Comparison of ENCODE assay signal across 29 cellular contexts in genomic region chr14:68418192-68419118, GRCh38.
DNase-seq lines count a peak whose midpoint lies in the region; ATAC-seq, FAIRE-seq and TF ChIP-seq lines count a peak whose summit lies in the region.
"Had no signal": no experiment of that assay in that cellular context is flagged by ENCODE, and none has a peak within 500 bp of the region (broad histone marks: within the 10 kb centered on the region; RNA-seq: fewer than 3 reads in every experiment).

No MANE protein-coding gene starts in this region.

- no peaks in the 10 kb centered on the region for H4K20me1 ChIP-seq in keratinocyte (ENCODE audit: control insufficient read depth, extremely low read depth, insufficient read depth, low read length)

- dilution Hi-C loops in keratinocyte (cut with MboI; ENCODE audit: extremely low pct_ligation_motif_present, low sequenced_read_pairs) = no loop called here

- H3K36me3 ChIP-seq in CD4-positive, CD25-positive, alpha-beta regulatory T cell (ENCODE audit: control insufficient read depth, insufficient read depth, low read length) = no peaks in the 10 kb centered on the region
- no peaks in the 10 kb centered on the region for H3K36me3 ChIP-seq in keratinocyte (ENCODE audit: control insufficient read depth in 2 of 2, extremely low read depth in 1 of 2, insufficient read depth in 2 of 2, low read length in 2 of 2)
- H3K36me3 ChIP-seq: upper lobe of right lung had no signal

- peaks cover 19% of the 10 kb centered on the region for H3K36me3 Mint-ChIP-seq in CD4-positive, CD25-positive, alpha-beta regulatory T cell
- no peaks in the 10 kb centered on the region for H3K36me3 Mint-ChIP-seq in stimulated activated effector memory CD8-positive, alpha-beta T cell treated with anti-CD3 and anti-CD28 coated beads, Interleukin-12 subunit alpha, Interleukin-12 subunit beta, amount 100 ng/mL, for 72 hours
- H3K36me3 Mint-ChIP-seq: CD8-positive, alpha-beta T cell had no signal

- H3K4me3 Mint-ChIP-seq in CD4-positive, CD25-positive, alpha-beta regulatory T cell = no peak overlapping the region
- no peak overlapping the region for H3K4me3 Mint-ChIP-seq in stimulated activated effector memory CD8-positive, alpha-beta T cell treated with anti-CD3 and anti-CD28 coated beads, Interleukin-12 subunit alpha, Interleukin-12 subunit beta, amount 100 ng/mL, for 72 hours
- H3K4me3 Mint-ChIP-seq: activated CD4-positive, alpha-beta T cell treated with anti-CD3 and anti-CD28 coated beads for 36 hours; activated CD8-positive, alpha-beta T cell treated with anti-CD3 and anti-CD28 coated beads for 36 hours; activated naive CD8-positive, alpha-beta T cell; B cell; CD8-positive, alpha-beta T cell; memory B cell had no signal

- no peak overlapping the region for H3K4me3 ChIP-seq in CD4-positive, CD25-positive, alpha-beta regulatory T cell (ENCODE audit: low read depth, low read length)
- H3K4me3 ChIP-seq in keratinocyte (ENCODE audit: control insufficient read depth in 2 of 3, extremely low read depth in 1 of 3, insufficient read depth in 2 of 3, low read depth in 1 of 3, low read length in 3 of 3) = no peak overlapping the region
- H3K4me3 ChIP-seq: upper lobe of right lung had no signal

- no peaks in the 10 kb centered on the region for H3K79me2 ChIP-seq in keratinocyte (ENCODE audit: control insufficient read depth, insufficient read depth, low read length)

- H3K9me1 ChIP-seq in keratinocyte (ENCODE audit: control insufficient read depth, extremely low read depth, insufficient read depth, low read length) = no peaks in the 10 kb centered on the region

- H2AFZ ChIP-seq in keratinocyte (ENCODE audit: control insufficient read depth, low read length) = peak overlapping the region; percentile 66

- no peak for DNase-seq in CD4-positive, CD25-positive, alpha-beta regulatory T cell
- DNase-seq in HTR-8/SVneo (ENCODE audit: insufficient read length, low spot score) (no peak), keratinocyte (ENCODE audit: low read depth, low spot score) (no peak), occipital lobe (lab: John Stamatoyannopoulos, UW) (no peak)
- DNase-seq in stimulated activated effector memory CD8-positive, alpha-beta T cell treated with anti-CD3 and anti-CD28 coated beads, Interleukin-12 subunit alpha, Interleukin-12 subunit beta, amount 100 ng/mL, for 72 hours (ENCODE audit: low spot score in 2 of 2) = no peak
- DNase-seq in activated CD8-positive, alpha-beta memory T cell treated with anti-CD3 and anti-CD28 coated beads, Interleukin-2, amount 50 U/mL, for 48 hours = no peak
- DNase-seq: activated CD4-positive, alpha-beta T cell treated with anti-CD3 and anti-CD28 coated beads for 36 hours; activated CD8-positive, alpha-beta T cell treated with anti-CD3 and anti-CD28 coated beads for 36 hours; CD8-positive, alpha-beta T cell; effector CD8-positive, alpha-beta T cell; EL; HCEC 1CT; hippocampal formation; Karpas-422; left cardiac atrium; NCI-H1436 treated with DMSO at 0.1 percent for 48 hours; NCI-H510A; posterior cingulate gyrus; stimulated activated CD4-positive, alpha-beta T cell treated with anti-CD3 and anti-CD28 coated beads, Interleukin-4, amount 100 ng/mL, for 24 hours; T-helper 9 cell; upper lobe of right lung had no signal

- peaks cover 4% of the 10 kb centered on the region for H3K4me1 ChIP-seq in CD4-positive, CD25-positive, alpha-beta regulatory T cell (ENCODE audit: control insufficient read depth, insufficient read depth, low read length, poor library complexity, severe bottlenecking)
- H3K4me1 ChIP-seq in keratinocyte (ENCODE audit: control insufficient read depth, extremely low read depth, insufficient read depth, low read length) = peaks cover 10% of the 10 kb centered on the region

- H3K9me3 ChIP-seq in CD4-positive, CD25-positive, alpha-beta regulatory T cell (ENCODE audit: control insufficient read depth in 2 of 2, low read length in 2 of 2) = no peaks in the 10 kb centered on the region
- no peaks in the 10 kb centered on the region for H3K9me3 ChIP-seq in keratinocyte (ENCODE audit: control insufficient read depth, low read depth, low read length)
- H3K9me3 ChIP-seq: upper lobe of right lung had no signal

- H3K4me2 ChIP-seq in keratinocyte (ENCODE audit: control insufficient read depth, extremely low read depth, insufficient read depth, low read depth, low read length) = peak overlapping the region; percentile 10

- H3K27me3 ChIP-seq in CD4-positive, CD25-positive, alpha-beta regulatory T cell (ENCODE audit: control insufficient read depth, insufficient read depth, low read length) = no peaks in the 10 kb centered on the region
- no peaks in the 10 kb centered on the region for H3K27me3 ChIP-seq in keratinocyte (ENCODE audit: control insufficient read depth, extremely low read depth, insufficient read depth, low read length)
- H3K27me3 ChIP-seq: upper lobe of right lung had no signal

- FAIRE-seq in HTR-8/SVneo (lab: Jason Lieb, UNC) (peak; percentile 96), keratinocyte (lab: Jason Lieb, UNC) (peak; percentile 36)
- FAIRE-seq: colon had no signal

- no peaks in the 10 kb centered on the region for H3K27me3 Mint-ChIP-seq in CD4-positive, CD25-positive, alpha-beta regulatory T cell
- H3K27me3 Mint-ChIP-seq: activated CD4-positive, alpha-beta T cell treated with anti-CD3 and anti-CD28 coated beads for 36 hours; activated CD8-positive, alpha-beta T cell treated with anti-CD3 and anti-CD28 coated beads for 36 hours; activated naive CD8-positive, alpha-beta T cell; B cell; memory B cell had no signal

- no peak for ATAC-seq in CD4-positive, CD25-positive, alpha-beta regulatory T cell (ENCODE audit: low read depth in 2 of 2)
- peak; percentile 24 for ATAC-seq in stimulated activated effector memory CD8-positive, alpha-beta T cell treated with anti-CD3 and anti-CD28 coated beads, Interleukin-12 subunit alpha, Interleukin-12 subunit beta, amount 100 ng/mL, for 72 hours
- ATAC-seq in GM21737 (IDR thresholded peaks at IDR 0.05; ENCODE audit: unreplicated experiment) = no peak
- ATAC-seq: activated CD4-positive, alpha-beta T cell treated with anti-CD3 and anti-CD28 coated beads for 36 hours; activated CD8-positive, alpha-beta T cell treated with anti-CD3 and anti-CD28 coated beads for 36 hours; CD8-positive, alpha-beta T cell; left cardiac atrium; sciatic nerve had no signal

- peaks cover 14 to 23% (median 17%) of the 10 kb centered on the region in 4 donors for H3K4me1 Mint-ChIP-seq in CD4-positive, CD25-positive, alpha-beta regulatory T cell
- peaks cover 16% of the 10 kb centered on the region for H3K4me1 Mint-ChIP-seq in stimulated activated effector memory CD8-positive, alpha-beta T cell treated with anti-CD3 and anti-CD28 coated beads, Interleukin-12 subunit alpha, Interleukin-12 subunit beta, amount 100 ng/mL, for 72 hours

- no peak overlapping the region for H3K9ac ChIP-seq in keratinocyte (ENCODE audit: control insufficient read depth, extremely low read depth, insufficient read depth, low read length)

- H3K27ac Mint-ChIP-seq in CD4-positive, CD25-positive, alpha-beta regulatory T cell = peak overlapping the region in 2 of 3 donors; percentile 27 to 80
- H3K27ac Mint-ChIP-seq in stimulated activated effector memory CD8-positive, alpha-beta T cell treated with anti-CD3 and anti-CD28 coated beads, Interleukin-12 subunit alpha, Interleukin-12 subunit beta, amount 100 ng/mL, for 72 hours = no peak overlapping the region
- H3K27ac Mint-ChIP-seq: activated CD4-positive, alpha-beta T cell treated with anti-CD3 and anti-CD28 coated beads for 36 hours; activated CD8-positive, alpha-beta T cell treated with anti-CD3 and anti-CD28 coated beads for 36 hours; activated naive CD8-positive, alpha-beta T cell; B cell; memory B cell had no signal

- H3K27ac ChIP-seq in CD4-positive, CD25-positive, alpha-beta regulatory T cell (ENCODE audit: insufficient read depth, low read length, poor library complexity, severe bottlenecking) = no peak overlapping the region
- H3K27ac ChIP-seq in keratinocyte (ENCODE audit: control insufficient read depth, insufficient read depth, low read length) = no peak overlapping the region
- H3K27ac ChIP-seq: HL-60, upper lobe of right lung, VCaP had no signal

- TF ChIP-seq CTCF in keratinocyte (optimal IDR thresholded peaks at IDR 0.05 in 1 of 3, IDR thresholded peaks at IDR 0.05 in 1 of 3, conservative IDR thresholded peaks at IDR 0.05 in 1 of 3; ENCODE audit: extremely low read depth in 1 of 3, insufficient read depth in 2 of 3, low read length in 3 of 3) = no peak

- no peaks in the 10 kb centered on the region for H3K9me3 Mint-ChIP-seq in CD4-positive, CD25-positive, alpha-beta regulatory T cell
- H3K9me3 Mint-ChIP-seq in stimulated activated effector memory CD8-positive, alpha-beta T cell treated with anti-CD3 and anti-CD28 coated beads, Interleukin-12 subunit alpha, Interleukin-12 subunit beta, amount 100 ng/mL, for 72 hours = no peaks in the 10 kb centered on the region
- H3K9me3 Mint-ChIP-seq: activated CD8-positive, alpha-beta T cell treated with anti-CD3 and anti-CD28 coated beads for 36 hours; CD8-positive, alpha-beta T cell; memory B cell had no signal
